Comparison of ENCODE assay signal across 8 cellular contexts in genomic region chr1:93042134-93042821, GRCh38. TPM values are rescaled to one million over a fixed set of nuclear protein-coding genes. Genes with fewer than 3 reads are reported as not detected.
A peak's percentile ranks its signal among the peaks of the same experiment; 100 is the strongest.
DNase-seq lines count a peak whose midpoint lies in the region; ATAC-seq and TF ChIP-seq lines count a peak whose summit lies in the region.

No MANE protein-coding gene starts in this region.

- peak overlapping the region; percentile 64; the same call in 1 of the 2 replicates for H2AFZ ChIP-seq in OCI-LY1 (ENCODE audit: low read length)

- H3K36me3 ChIP-seq in OCI-LY1 (ENCODE audit: insufficient read depth, low read length) = no peaks in the 10 kb centered on the region

- H3K4me2 ChIP-seq in OCI-LY1 (ENCODE audit: low read length) = peak overlapping the region; percentile 37

- H3K4me1 ChIP-seq in OCI-LY1 (ENCODE audit: insufficient read depth, low read length, severe bottlenecking) = peaks cover 36% of the 10 kb centered on the region

- H3K9me2 ChIP-seq in OCI-LY1 (ENCODE audit: low read depth, low read length) = no peaks in the 10 kb centered on the region

- no peaks in the 10 kb centered on the region for H3K27me3 ChIP-seq in OCI-LY1 (ENCODE audit: insufficient read depth, low read length)

- no peaks in the 10 kb centered on the region for H3F3A ChIP-seq in OCI-LY1 (ENCODE audit: insufficient read depth, low read length)

- intact Hi-C loops in left colon (cut with DNase I, micrococcal nuclease) = no loop called here

- ATAC-seq in GM18868 (IDR thresholded peaks at IDR 0.05; ENCODE audit: unreplicated experiment) (peak; percentile 88), HG02759 (IDR thresholded peaks at IDR 0.05; ENCODE audit: unreplicated experiment) (peak; percentile 94), left colon (peak; percentile 95), omental fat pad (ENCODE audit: low FRiP score) (no peak)

- H3K27ac ChIP-seq in OCI-LY1 (ENCODE audit: low read depth, low read length, poor library complexity, severe bottlenecking) = peak overlapping the region; percentile 65

- peak overlapping the region; percentile 14 for H3K4me3 ChIP-seq in OCI-LY1 (ENCODE audit: low read depth, low read length, poor library complexity, severe bottlenecking)

- no peaks in the 10 kb centered on the region for H3K79me2 ChIP-seq in OCI-LY1 (ENCODE audit: insufficient read depth, low read length)

- TF ChIP-seq CTCF in OCI-LY1 (IDR thresholded peaks at IDR 0.05; ENCODE audit: low read length) (no peak), omental fat pad (IDR thresholded peaks at IDR 0.05) (no peak)

- no peaks in the 10 kb centered on the region for H3K9me3 ChIP-seq in OCI-LY1 (ENCODE audit: low read length)

- H4K20me1 ChIP-seq in OCI-LY1 (ENCODE audit: insufficient read depth, low read length) = no peaks in the 10 kb centered on the region

- peak overlapping the region; percentile 3; the same call in 1 of the 2 replicates for H3K9ac ChIP-seq in OCI-LY1 (ENCODE audit: low read length)

- DNase-seq in left colon (peak in 1 of 2 donors; percentile 14), NCI-H2196 treated with DMSO at 0.1 percent for 48 hours (lab: John Stamatoyannopoulos, UW; ENCODE audit: unreplicated experiment) (no peak), 8988T (no peak), omental fat pad (ENCODE audit: low spot score) (no peak), DMS 273 (lab: John Stamatoyannopoulos, UW; ENCODE audit: unreplicated experiment) (no peak)

RNA-seq across cellular contexts. Expression of gene MTF2, which starts 36.8 kb away (rescaled TPM):
- total RNA-seq in left colon = 10 to 100 TPM; 24.4 to 26.3 TPM
- 10 to 100 TPM in 3 of 4 donors, 1 to 10 TPM in 1; 8.4 to 27.6 (median 14.1) TPM for total RNA-seq in omental fat pad
